ENCODE assay signal across 8 cellular contexts in genomic region chr9:83708515-83709158, GRCh38. TPM values are rescaled to one million over a fixed set of nuclear protein-coding genes. Genes with fewer than 3 reads are reported as not detected.
DNase-seq lines count a peak whose midpoint lies in the region; ATAC-seq, FAIRE-seq and TF ChIP-seq lines count a peak whose summit lies in the region.

No MANE protein-coding gene starts in this region.

- no peaks in the 10 kb centered on the region for H3K9me3 ChIP-seq in HepG2 (ENCODE audit: low read length)

- peaks cover 27% of the 10 kb centered on the region for H4K20me1 ChIP-seq in HepG2 (ENCODE audit: insufficient read depth, low read length)

- FAIRE-seq in HepG2 (lab: Jason Lieb, UNC), result peak; percentile 85

- peak; percentile 87 for ATAC-seq in HepG2

- POLR2A ChIA-PET in HepG2 (lab: Yijun Ruan, JAX), result interaction anchor here (0.6 to 2.4 kb wide), 13 partner anchors 10 to 489 kb away, joined by 3 to 13 read pairs (median 4); partner anchors contain the start of genes IDNK and KIF27

- H3K4me2 ChIP-seq in HepG2 (ENCODE audit: low read depth, low read length), result peak overlapping the region; percentile 87

- H3K27ac ChIP-seq in coronary artery (peak overlapping the region; percentile 96 to 100), HepG2 (ENCODE audit: extremely low read length, insufficient read depth, low read length) (peak overlapping the region; percentile 99)

- TF ChIP-seq RAD21 in HepG2 (CRISPR knock-in tag; IDR thresholded peaks at IDR 0.05), result peak; percentile 13; the same call in 1 of the 2 replicates

- 16% methylated on average over 19 of the region's 20 CpGs for WGBS in HepG2 (ENCODE audit: low lambda C conversion rate)

- H3K27me3 ChIP-seq in H7 (ENCODE audit: control insufficient read depth, insufficient read depth, low read length) (no peaks in the 10 kb centered on the region), HepG2 (ENCODE audit: control insufficient read depth in 1 of 2, insufficient read depth in 2 of 2, low read length in 2 of 2) (no peaks in the 10 kb centered on the region)

- CTCF ChIA-PET in HepG2 (lab: Yijun Ruan, JAX; ENCODE audit: low intra/inter-chr PET ratio, low total read pairs), result no interaction called here

- H3K4me3 ChIP-seq in H7 (ENCODE audit: insufficient read depth, low read depth, low read length) (peak overlapping the region; percentile 100), LNCaP clone FGC (ENCODE audit: low read depth, low read length) (peak overlapping the region; percentile 73), coronary artery (peak overlapping the region; percentile 99), HepG2 (replicated peaks in 1 of 3; ENCODE audit: insufficient read depth in 1 of 3, low read depth in 2 of 3, low read length in 3 of 3) (peak overlapping the region; percentile 82 to 99 (median 94))

- intact Hi-C loops in HepG2 (cut with micrococcal nuclease; ENCODE audit: unreplicated experiment), result loop anchor here (1.0 to 5.0 kb wide), 2 partner anchors 46 to 85 kb away; partner anchors contain the start of gene IDNK

- H3K36me3 ChIP-seq in H7 (replicated peaks; ENCODE audit: control insufficient read depth, insufficient read depth, low read length) (no peaks in the 10 kb centered on the region; the same call in 1 of the 2 replicates), HepG2 (replicated peaks in 1 of 2; ENCODE audit: control insufficient read depth in 1 of 2, insufficient read depth in 2 of 2, low read length in 2 of 2) (no peaks in the 10 kb centered on the region)

- no peak for TF ChIP-seq POLR2A in HepG2 (IDR thresholded peaks at IDR 0.05; ENCODE audit: insufficient read depth in 1 of 2, low read depth in 2 of 2, low read length in 2 of 2)

- TSS peak; percentile 83 for BruUV-seq in HepG2 (replicated peaks; lab: Mats Ljungman, UMichigan)

- peak; percentile 12 to 47; a peak in 2 of 4 replicates for TF ChIP-seq EP300 in HepG2 (IDR thresholded peaks at IDR 0.05; ENCODE audit: low read depth in 2 of 2, low read length in 2 of 2)
- no peak for TF ChIP-seq EP300 in HepG2 (CRISPR knock-in tag; IDR thresholded peaks at IDR 0.05; ENCODE audit: borderline replicate concordance)

- TF ChIP-seq CTCF in GM12872 (IDR thresholded peaks at IDR 0.05; ENCODE audit: insufficient read depth, low read depth, low read length) (peak; percentile 53), LNCaP clone FGC (IDR thresholded peaks at IDR 0.05; ENCODE audit: control insufficient read depth, extremely low read depth, insufficient read depth) (peak; percentile 54), coronary artery (IDR thresholded peaks at IDR 0.05) (no peak), HepG2 (CRISPR knock-in tag; IDR thresholded peaks at IDR 0.05) (peak; percentile 76)

- peak; percentile 62 for DNase-seq in H7
- DNase-seq in LNCaP clone FGC (ENCODE audit: low read depth), result peak; percentile 49
- DNase-seq in activated CD4-positive, CD25-positive, alpha-beta regulatory T cell treated with anti-CD3 and anti-CD28 coated beads, Interleukin-2, amount 50 U/mL, for 16 hours (ENCODE audit: low read depth, low spot score), result peak; percentile 16
- peak; percentile 88 for DNase-seq in coronary artery (ENCODE audit: low spot score)
- DNase-seq in HepG2 (ENCODE audit: low spot score), result peak; percentile 84
- peak; percentile 54 for DNase-seq in stimulated activated CD4-positive, alpha-beta T cell treated with anti-CD3 and anti-CD28 coated beads, Interleukin-4, amount 100 ng/mL, for 24 hours
- no peak for DNase-seq in central memory CD4-positive, alpha-beta T cell

- in situ Hi-C loops in HepG2 (cut with HindIII; ENCODE audit: extremely low pct_ligation_motif_present, low pct_unique_long_range_greater_than_20kb), result no loop called here

- peak overlapping the region; percentile 95 for H3K9ac ChIP-seq in HepG2 (ENCODE audit: insufficient read depth, low read depth, low read length)

- H2AFZ ChIP-seq in HepG2 (ENCODE audit: low read length), result no peak overlapping the region

- peaks cover 41% of the 10 kb centered on the region for H3K79me2 ChIP-seq in HepG2 (ENCODE audit: insufficient read depth, low read length)

- H3K4me1 ChIP-seq in HepG2 (ENCODE audit: insufficient read depth, low read length), result peaks cover 33% of the 10 kb centered on the region

TF ChIP-seq in HepG2, 621 proteins besides CTCF, POLR2A, EP300 and RAD21 (continues in another document):
- peak; percentile 71; the same call in 1 of the 2 replicates for TF ChIP-seq FOXO1 (CRISPR knock-in tag; IDR thresholded peaks at IDR 0.05)
- TF ChIP-seq GATAD2A (CRISPR knock-in tag; IDR thresholded peaks at IDR 0.05), result peak; percentile 68
- TF ChIP-seq FOXK1 (CRISPR knock-in tag; IDR thresholded peaks at IDR 0.05; ENCODE audit: borderline replicate concordance, low read depth), result peak; percentile 47; the same call in 1 of the 2 replicates
- peak; percentile 4; the same call in 1 of the 2 replicates for TF ChIP-seq ZMYM4 (CRISPR knock-in tag; IDR thresholded peaks at IDR 0.05)
- no peak for TF ChIP-seq ZNF576 (CRISPR knock-in tag; IDR thresholded peaks at IDR 0.05)
- TF ChIP-seq YEATS4 (CRISPR knock-in tag; IDR thresholded peaks at IDR 0.05; ENCODE audit: borderline replicate concordance), result 0 out of 2 replicates have a peak, but pooled peaks have one; percentile 1
- no peak for TF ChIP-seq RXRB (CRISPR knock-in tag; IDR thresholded peaks at IDR 0.05; ENCODE audit: borderline replicate concordance)
- no peak for TF ChIP-seq NR0B2 (CRISPR knock-in tag; IDR thresholded peaks at IDR 0.05)
- TF ChIP-seq ATF4 (CRISPR knock-in tag; IDR thresholded peaks at IDR 0.05), result peak in 1 of 2 experiments; percentile 97; a peak in 2 of 4 replicates
- TF ChIP-seq KLF12 (CRISPR knock-in tag; IDR thresholded peaks at IDR 0.05; ENCODE audit: borderline replicate concordance), result 0 out of 2 replicates have a peak, but pooled peaks have one; percentile 5
- TF ChIP-seq HNF4A (CRISPR knock-in tag; IDR thresholded peaks at IDR 0.05), result peak; percentile 14; the same call in 1 of the 2 replicates
- 0 out of 2 replicates have a peak, but pooled peaks have one; percentile 70 for TF ChIP-seq ZNF30 (CRISPR knock-in tag; IDR thresholded peaks at IDR 0.05)
- peak; percentile 76; the same call in 1 of the 2 replicates for TF ChIP-seq FOXK2 (IDR thresholded peaks at IDR 0.05)
- TF ChIP-seq MYPOP (CRISPR knock-in tag; IDR thresholded peaks at IDR 0.05), result peak; percentile 37; the same call in 1 of the 2 replicates
- TF ChIP-seq NR3C1 (CRISPR knock-in tag; IDR thresholded peaks at IDR 0.05), result no peak
- no peak for TF ChIP-seq ZNF224 (CRISPR knock-in tag; IDR thresholded peaks at IDR 0.05)
- TF ChIP-seq DNMT3B (CRISPR knock-in tag; conservative IDR thresholded peaks at IDR 0.05), result 0 out of 2 replicates have a peak, but pooled peaks have one; percentile 5

RNA-seq across cellular contexts. Expression of gene UBQLN1, which starts 0.9 kb away (rescaled TPM):
- total RNA-seq in H7 (2014; rRNA removed; shearing (Covaris generic)), result 126 and 152 TPM in 2 replicates
- 83.8 and 99.6 TPM in 2 replicates for total RNA-seq in HepG2 (2016; rRNA removed; fragmentation: Illumina TruSeq; extraction: Trizol)
- total RNA-seq in HepG2 (2016; cell fraction: cytosol; rRNA removed; fragmentation: Illumina TruSeq; extraction: Trizol; ENCODE audit: low read depth), result 108 and 112 TPM in 2 replicates
- 84.3 and 103 TPM in 2 replicates for total RNA-seq in HepG2 (2016; cell fraction: insoluble cytoplasmic fraction; rRNA removed; fragmentation: Illumina TruSeq; extraction: Trizol)
- total RNA-seq in HepG2 (2016; cell fraction: membrane; rRNA removed; fragmentation: Illumina TruSeq; extraction: Trizol), result 88.3 and 91.3 TPM in 2 replicates
- 67.3 and 76.3 TPM in 2 replicates for total RNA-seq in HepG2 (2016; cell fraction: nucleus; rRNA removed; fragmentation: Illumina TruSeq; extraction: Trizol)
- 78.1 and 85.7 TPM in 2 replicates for polyA plus RNA-seq in HepG2 (2011; rRNA removed)
- polyA plus RNA-seq in HepG2 (2011; cell fraction: cytosol; rRNA removed), result 41.6 and 51.6 TPM in 2 replicates
- polyA plus RNA-seq in HepG2 (2011; cell fraction: nucleus; rRNA removed), result 37.0 and 39.5 TPM in 2 replicates
- polyA plus RNA-seq in HepG2 (2012), result 61.9 and 66.8 TPM in 2 replicates
- 9.8 and 12.9 TPM in 2 replicates for polyA plus RNA-seq in HepG2 (2016; cell fraction: cytosol; fragmentation: Illumina TruSeq; extraction: Trizol; ENCODE audit: low read depth)
- 96.5 and 97.5 TPM in 2 replicates for polyA plus RNA-seq in HepG2 (2016; cell fraction: insoluble cytoplasmic fraction; fragmentation: Illumina TruSeq; extraction: Trizol; ENCODE audit: low read depth)
- polyA plus RNA-seq in HepG2 (2016; cell fraction: membrane; fragmentation: Illumina TruSeq; extraction: Trizol; ENCODE audit: low read depth), result 29.4 and 30.1 TPM in 2 replicates
- 54.4 and 58.0 TPM in 2 replicates for polyA plus RNA-seq in HepG2 (2016; cell fraction: nucleus; fragmentation: Illumina TruSeq; extraction: Trizol; ENCODE audit: insufficient read depth, low read depth)
- 138 and 314 TPM in 2 replicates for polyA minus RNA-seq in HepG2 (2011; rRNA and poly(A)+ RNA removed; ENCODE audit: low replicate concordance)
- 92.2 and 96.8 TPM in 2 replicates for polyA minus RNA-seq in HepG2 (2011; cell fraction: cytosol; rRNA and poly(A)+ RNA removed)
- polyA minus RNA-seq in HepG2 (2011; cell fraction: nucleus; rRNA and poly(A)+ RNA removed), result 133 and 151 TPM in 2 replicates
